ENCODE assay signal across 1 cellular context in the genomic region with DNA sequence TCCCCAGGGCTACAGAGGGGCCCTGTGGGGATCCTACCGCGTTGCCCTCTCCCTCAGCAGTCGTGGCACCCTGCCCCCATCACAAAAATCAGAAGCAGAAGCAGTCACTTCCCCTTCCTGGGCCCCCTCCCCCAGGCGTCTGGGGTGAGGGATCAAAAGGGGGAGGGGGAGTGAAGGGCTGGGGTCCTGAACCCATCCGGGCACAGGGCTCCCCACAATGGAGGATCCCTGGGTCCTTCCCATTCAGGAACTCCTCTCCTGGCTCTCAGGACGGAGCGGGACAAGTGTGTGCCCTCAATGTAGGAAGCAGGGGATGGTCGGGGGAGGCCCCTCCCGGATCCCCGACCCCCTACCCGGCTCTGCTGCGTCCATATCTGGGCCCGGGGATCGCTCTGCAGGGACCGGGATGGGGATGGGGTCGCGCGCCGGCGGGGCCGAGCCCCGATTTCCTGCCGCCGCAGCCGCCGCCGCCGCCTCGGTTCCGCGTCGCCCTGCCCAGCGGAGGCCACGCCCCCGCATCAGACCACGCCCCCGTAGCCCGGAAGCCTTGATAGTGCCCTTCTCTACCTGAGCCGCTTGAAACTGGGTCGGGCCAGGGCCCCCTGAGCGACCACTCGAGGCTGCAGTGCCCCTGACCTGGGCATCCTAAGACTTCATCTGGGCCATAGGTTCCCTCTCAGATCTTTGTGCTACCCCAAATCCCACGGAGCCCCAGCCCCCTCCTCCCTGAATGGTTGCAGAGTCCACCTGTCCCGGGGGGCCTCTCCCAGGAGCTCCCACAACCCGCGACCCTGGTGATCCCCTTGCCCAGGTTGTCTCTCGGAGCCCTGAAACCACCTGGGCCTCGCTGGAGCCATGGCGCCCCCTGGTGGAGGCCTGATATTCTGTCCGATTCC.
TF ChIP-seq lines count a peak whose summit lies in the region.

A gene with protein sequence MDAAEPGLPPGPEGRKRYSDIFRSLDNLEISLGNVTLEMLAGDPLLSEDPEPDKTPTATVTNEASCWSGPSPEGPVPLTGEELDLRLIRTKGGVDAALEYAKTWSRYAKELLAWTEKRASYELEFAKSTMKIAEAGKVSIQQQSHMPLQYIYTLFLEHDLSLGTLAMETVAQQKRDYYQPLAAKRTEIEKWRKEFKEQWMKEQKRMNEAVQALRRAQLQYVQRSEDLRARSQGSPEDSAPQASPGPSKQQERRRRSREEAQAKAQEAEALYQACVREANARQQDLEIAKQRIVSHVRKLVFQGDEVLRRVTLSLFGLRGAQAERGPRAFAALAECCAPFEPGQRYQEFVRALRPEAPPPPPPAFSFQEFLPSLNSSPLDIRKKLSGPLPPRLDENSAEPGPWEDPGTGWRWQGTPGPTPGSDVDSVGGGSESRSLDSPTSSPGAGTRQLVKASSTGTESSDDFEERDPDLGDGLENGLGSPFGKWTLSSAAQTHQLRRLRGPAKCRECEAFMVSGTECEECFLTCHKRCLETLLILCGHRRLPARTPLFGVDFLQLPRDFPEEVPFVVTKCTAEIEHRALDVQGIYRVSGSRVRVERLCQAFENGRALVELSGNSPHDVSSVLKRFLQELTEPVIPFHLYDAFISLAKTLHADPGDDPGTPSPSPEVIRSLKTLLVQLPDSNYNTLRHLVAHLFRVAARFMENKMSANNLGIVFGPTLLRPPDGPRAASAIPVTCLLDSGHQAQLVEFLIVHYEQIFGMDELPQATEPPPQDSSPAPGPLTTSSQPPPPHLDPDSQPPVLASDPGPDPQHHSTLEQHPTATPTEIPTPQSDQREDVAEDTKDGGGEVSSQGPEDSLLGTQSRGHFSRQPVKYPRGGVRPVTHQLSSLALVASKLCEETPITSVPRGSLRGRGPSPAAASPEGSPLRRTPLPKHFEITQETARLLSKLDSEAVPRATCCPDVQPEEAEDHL (minus strand): TSS at position 500 of the 896 bp plus-strand sequence. CDS start 128 bp downstream, at position 372.

TF ChIP-seq in endothelial cell of umbilical vein, 7 proteins besides CTCF, POLR2A, EP300 and RAD21:
- no peak for TF ChIP-seq MAX (IDR thresholded peaks at IDR 0.05; ENCODE audit: insufficient read depth, insufficient read length)
- peak; percentile 70 for TF ChIP-seq POLR2AphosphoS5 (IDR thresholded peaks at IDR 0.05; ENCODE audit: insufficient read depth, low read depth, low read length)
